18 cellular contexts compared by ENCODE assay signal in the genomic region with DNA sequence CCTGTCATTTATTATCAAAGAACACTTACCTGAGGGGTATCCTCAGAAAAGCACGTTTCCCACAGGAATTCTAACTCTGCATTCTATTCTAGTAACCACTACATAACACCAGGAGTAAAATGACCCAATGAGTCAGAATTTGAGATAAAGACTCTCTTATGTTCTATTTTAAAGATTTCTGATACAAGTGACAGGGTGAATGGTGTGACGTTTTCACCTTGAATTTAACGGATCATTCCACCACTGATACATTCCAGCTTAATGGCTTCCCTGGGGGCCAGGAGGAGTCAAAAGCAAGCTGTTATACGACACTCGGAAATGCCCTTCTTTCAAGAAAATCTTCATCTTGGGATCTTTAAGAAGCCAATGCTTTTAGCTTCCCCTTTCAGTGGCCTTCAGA.
"Had no signal": no experiment of that assay in that cellular context is flagged by ENCODE, and none has a peak within 500 bp of the region (broad histone marks: within the 10 kb centered on the region; RNA-seq: fewer than 3 reads in every experiment).

No MANE protein-coding gene starts in this region.

- H3K9me3 Mint-ChIP-seq: activated B cell treated with CpG ODN at 0.5 μM for 24 hours; activated naive CD8-positive, alpha-beta T cell treated with anti-CD3 and anti-CD28 coated beads for 36 hours; effector memory CD8-positive, alpha-beta T cell; neural progenitor cell had no signal

- H3K4me2 ChIP-seq: neural progenitor cell had no signal

- ATAC-seq: body of pancreas; effector memory CD8-positive, alpha-beta T cell; left lung had no signal

- H3K4me3 ChIP-seq: body of pancreas, left lung, neural progenitor cell, thoracic aorta had no signal

- H3K27ac Mint-ChIP-seq: activated B cell treated with CpG ODN at 0.5 μM for 24 hours, neural progenitor cell, progenitor cell of endocrine pancreas had no signal

- H3K27ac ChIP-seq: body of pancreas, left lung, neural progenitor cell, thoracic aorta had no signal

- H3K27me3 ChIP-seq: body of pancreas, left lung, neural progenitor cell had no signal

- H3K4me1 ChIP-seq: left lung had no signal

- H3K9ac ChIP-seq: neural progenitor cell had no signal

- H2AFZ ChIP-seq: neural progenitor cell had no signal

- DNase-seq: activated B cell treated with CpG ODN at 0.5 μM for 24 hours; activated CD4-positive, alpha-beta T cell treated with anti-CD3 and anti-CD28 coated beads for 48 hours; activated CD8-positive, alpha-beta memory T cell treated with anti-CD3 and anti-CD28 coated beads, Interleukin-2, amount 50 U/mL, for 48 hours; activated gamma-delta T cell treated with Interleukin-2 at 50 U/mL for 16 hours; activated naive CD8-positive, alpha-beta T cell treated with anti-CD3 and anti-CD28 coated beads for 36 hours; amniotic stem cell; body of pancreas; caudate nucleus; effector memory CD8-positive, alpha-beta T cell; foreskin fibroblast; hypothalamus; left lung; mammary epithelial cell; stimulated activated CD4-positive, alpha-beta T cell treated with anti-CD3 and anti-CD28 coated beads, Interleukin-2, amount 100 ng/mL, for 24 hours; SW 1271 had no signal

- H3K36me3 ChIP-seq: neural progenitor cell, thoracic aorta had no signal

- H3K4me3 Mint-ChIP-seq: activated B cell treated with CpG ODN at 0.5 μM for 24 hours; activated naive CD8-positive, alpha-beta T cell treated with anti-CD3 and anti-CD28 coated beads for 36 hours; effector memory CD8-positive, alpha-beta T cell; neural progenitor cell had no signal

- H3K27me3 Mint-ChIP-seq: activated B cell treated with CpG ODN at 0.5 μM for 24 hours; activated naive CD8-positive, alpha-beta T cell treated with anti-CD3 and anti-CD28 coated beads for 36 hours; effector memory CD8-positive, alpha-beta T cell; progenitor cell of endocrine pancreas had no signal
